ENCODE assay signal across 31 cellular contexts in the genomic region with DNA sequence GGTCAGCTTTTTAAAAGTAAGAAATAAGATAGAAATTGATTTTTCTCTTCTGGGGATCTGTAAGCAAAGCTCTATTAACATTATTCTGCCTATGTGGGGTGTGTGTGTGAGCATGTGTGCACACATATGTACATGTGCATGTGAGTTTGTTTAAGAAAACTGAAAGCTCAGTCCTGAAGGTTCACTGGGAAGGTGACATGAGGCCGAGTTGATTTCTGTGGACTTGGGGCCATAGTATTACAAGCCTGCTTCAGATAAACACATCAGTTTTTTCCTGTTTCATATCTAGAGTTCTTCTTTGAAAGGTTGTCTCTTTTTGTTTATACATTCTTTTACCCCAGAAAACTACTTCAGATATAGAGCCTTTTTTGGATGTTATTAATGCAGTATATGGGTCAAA.
"Had no signal": no experiment of that assay in that cellular context is flagged by ENCODE, and none has a peak within 500 bp of the region (broad histone marks: within the 10 kb centered on the region; RNA-seq: fewer than 3 reads in every experiment).

No MANE protein-coding gene starts in this region.

- H3K36me3 ChIP-seq: adrenal gland had no signal

- H3K4me1 ChIP-seq: adrenal gland had no signal

- H3K9me3 ChIP-seq: adrenal gland had no signal

- ATAC-seq: activated CD8-positive, alpha-beta T cell treated with anti-CD3 and anti-CD28 coated beads for 36 hours; activated naive CD4-positive, alpha-beta T cell treated with anti-CD3 and anti-CD28 coated beads, Interleukin-2, amount 50 U/mL, for 72 hours; activated T-cell treated with anti-CD3 and anti-CD28 coated beads, Interleukin-2, amount 50 U/mL, for 4 hours; activated T-cell treated with anti-CD3 and anti-CD28 coated beads, Interleukin-2, amount 50 U/mL, for 72 hours; activated T-helper 17 cell treated with anti-CD3 and anti-CD28 coated beads, Interleukin-2, amount 50 U/mL, for 72 hours had no signal

- H3K27ac ChIP-seq: adrenal gland, VCaP had no signal

- H3K4me3 ChIP-seq: adrenal gland had no signal

- FAIRE-seq: astrocyte, TTC549 had no signal

- DNase-seq: activated B cell treated with CpG ODN at 0.5 μM for 24 hours; activated CD4-positive, alpha-beta memory T cell treated with anti-CD3 and anti-CD28 coated beads for 36 hours; activated CD4-positive, alpha-beta T cell treated with anti-CD3 and anti-CD28 coated beads for 4 hours; activated CD4-positive, alpha-beta T cell treated with anti-CD3 and anti-CD28 coated beads, Interleukin-2, amount 10 ng/mL, durations not matched to agents 24 days and 14 days; activated CD4-positive, alpha-beta T cell treated with anti-CD3 and anti-CD28 coated beads, Interleukin-2, amount 50 U/mL, for 1 hour; activated CD4-positive, alpha-beta T cell treated with anti-CD3 and anti-CD28 coated beads, Interleukin-2, amount 50 U/mL, for 4 hours; activated CD4-positive, CD25-positive, alpha-beta regulatory T cell treated with anti-CD3 and anti-CD28 coated beads, Interleukin-2, amount 50 U/mL, for 72 hours; activated CD8-positive, alpha-beta memory T cell treated with anti-CD3 and anti-CD28 coated beads, Interleukin-2, amount 50 U/mL, for 4 hours; activated CD8-positive, alpha-beta T cell treated with anti-CD3 and anti-CD28 coated beads for 36 hours; activated effector memory CD4-positive, alpha-beta T cell treated with anti-CD3 and anti-CD28 coated beads, Interleukin-2, amount 50 U/mL, for 16 hours; activated gamma-delta T cell treated with Interleukin-2 at 50 U/mL for 16 hours; activated naive CD4-positive, alpha-beta T cell; activated naive CD4-positive, alpha-beta T cell treated with anti-CD3 and anti-CD28 coated beads for 36 hours; activated naive CD4-positive, alpha-beta T cell treated with anti-CD3 and anti-CD28 coated beads, Interleukin-2, amount 50 U/mL, for 16 hours; activated naive CD8-positive, alpha-beta T cell treated with anti-CD3 and anti-CD28 coated beads for 36 hours; activated T-cell treated with anti-CD3 and anti-CD28 coated beads for 4 hours; activated T-cell treated with anti-CD3 and anti-CD28 coated beads, Interleukin-2, amount 50 U/mL, for 1 hour; activated T-cell treated with anti-CD3 and anti-CD28 coated beads, Interleukin-2, amount 50 U/mL, for 4 hours; activated T-cell treated with anti-CD3 and anti-CD28 coated beads, Interleukin-2, amount 50 U/mL, for 72 hours; adrenal gland; amniotic stem cell; aorta; central memory CD4-positive, alpha-beta T cell; T-helper 1 cell; T-helper 2 cell; T-helper 9 cell had no signal

- H3K27me3 ChIP-seq: adrenal gland had no signal
